In the genomic region with DNA sequence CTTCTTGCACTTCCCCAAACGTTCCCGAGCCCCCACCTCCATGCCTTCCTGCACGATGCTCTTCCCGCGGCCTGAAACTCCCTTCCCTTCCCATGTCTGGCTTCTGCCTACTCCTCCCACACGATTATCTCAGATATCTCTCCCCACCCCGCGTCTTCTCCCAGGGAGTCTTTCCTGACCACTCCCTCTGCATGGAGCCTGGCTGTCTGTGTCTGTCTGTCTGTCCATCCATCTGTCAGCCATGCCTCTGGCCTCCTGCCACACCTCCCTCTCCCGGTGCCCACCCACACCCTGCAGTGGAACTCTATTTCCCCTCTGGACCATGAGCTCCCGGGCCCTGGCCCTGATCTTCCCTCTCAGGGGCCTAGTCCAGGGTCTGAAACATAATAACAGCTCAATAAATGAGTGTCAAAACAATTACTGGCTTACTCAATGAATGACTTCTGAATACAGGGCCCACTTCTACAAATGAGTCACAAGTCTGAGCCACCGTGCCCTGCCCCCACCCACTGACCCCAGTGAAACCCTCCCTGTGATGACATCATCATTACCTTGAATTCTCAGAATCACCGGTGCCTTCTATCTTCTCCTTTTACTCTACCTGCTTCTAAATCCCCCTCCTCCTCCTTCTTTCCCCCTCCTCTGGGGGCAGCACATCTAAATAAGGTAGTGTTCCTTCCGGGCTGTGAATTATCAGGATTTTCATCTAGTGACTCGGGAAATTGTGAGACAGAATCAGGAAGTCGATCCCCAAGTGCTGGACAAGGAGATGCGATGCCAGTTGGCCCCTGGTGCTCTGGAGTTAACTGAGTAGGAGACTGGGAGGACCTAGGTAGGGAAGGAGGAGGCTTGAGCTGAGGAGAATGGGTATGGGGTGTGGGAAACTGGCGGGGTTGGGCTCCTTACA, we compare ENCODE assay signal across 8 cellular contexts. TPM values are rescaled to one million over a fixed set of nuclear protein-coding genes. Genes with fewer than 3 reads are reported as not detected.
DNase-seq lines count a peak whose midpoint lies in the region; ATAC-seq and TF ChIP-seq lines count a peak whose summit lies in the region.

No MANE protein-coding gene starts in this region.

- H3K4me3 Mint-ChIP-seq in chondrocyte (ENCODE audit: unreplicated experiment), result no peak overlapping the region

- no peaks in the 10 kb centered on the region for H3K36me3 Mint-ChIP-seq in chondrocyte (ENCODE audit: low read depth)

- H3K27ac Mint-ChIP-seq in chondrocyte (ENCODE audit: unreplicated experiment), result peak overlapping the region; percentile 53

- H3K27me3 Mint-ChIP-seq in chondrocyte (ENCODE audit: low read depth), result no peaks in the 10 kb centered on the region

- ATAC-seq in GM21717 (IDR thresholded peaks at IDR 0.05; ENCODE audit: unreplicated experiment), result peak; percentile 58
- peak; percentile 80 to 82 for ATAC-seq in activated CD4-positive, CD25-positive, alpha-beta regulatory T cell treated with anti-CD3 and anti-CD28 coated beads, Interleukin-2, amount 50 U/mL, for 24 hours

- peaks cover 39% of the 10 kb centered on the region for H3K4me1 Mint-ChIP-seq in chondrocyte (ENCODE audit: low read depth)

- TF ChIP-seq CTCF in chondrocyte (IDR thresholded peaks at IDR 0.05), result no peak

- H3K9me3 Mint-ChIP-seq in chondrocyte (ENCODE audit: low read depth), result no peaks in the 10 kb centered on the region

- DNase-seq in chondrocyte (ENCODE audit: low spot score) (no peak), AML-193 (lab: John Stamatoyannopoulos, UW) (no peak), globus pallidus (ENCODE audit: low spot score) (no peak), SHP77 (lab: John Stamatoyannopoulos, UW) (no peak), Ammon's horn (ENCODE audit: low spot score) (no peak)
- peak; percentile 75 to 78 for DNase-seq in stimulated activated CD4-positive, alpha-beta T cell treated with anti-CD3 and anti-CD28 coated beads, Interleukin-2, amount 100 ng/mL, for 48 hours

RNA-seq across cellular contexts. Expression of a gene that starts 46.1 kb away (rescaled TPM):
- 4.4 to 8.2 TPM (median 5.8 TPM) in 3 replicates for total RNA-seq in chondrocyte

RNA-seq across cellular contexts. Expression of a gene that starts 57.1 kb away (rescaled TPM):
- total RNA-seq in chondrocyte, result 93.0 to 163 TPM (median 156 TPM) in 3 replicates

Comparison
In these comparisons a context has a peak if more than half of its experiments do, and no peak if none do; other contexts are left out.
1. DNase-seq: peak in stimulated activated CD4-positive, alpha-beta T cell treated with anti-CD3 and anti-CD28 coated beads, Interleukin-2, amount 100 ng/mL, for 48 hours (2 of 2); none in chondrocyte (single experiment), AML-193 (0 of 2), globus pallidus (single experiment), SHP77 (0 of 2) and Ammon's horn (single experiment).